ENCODE assay signal across 14 cellular contexts in the genomic region with DNA sequence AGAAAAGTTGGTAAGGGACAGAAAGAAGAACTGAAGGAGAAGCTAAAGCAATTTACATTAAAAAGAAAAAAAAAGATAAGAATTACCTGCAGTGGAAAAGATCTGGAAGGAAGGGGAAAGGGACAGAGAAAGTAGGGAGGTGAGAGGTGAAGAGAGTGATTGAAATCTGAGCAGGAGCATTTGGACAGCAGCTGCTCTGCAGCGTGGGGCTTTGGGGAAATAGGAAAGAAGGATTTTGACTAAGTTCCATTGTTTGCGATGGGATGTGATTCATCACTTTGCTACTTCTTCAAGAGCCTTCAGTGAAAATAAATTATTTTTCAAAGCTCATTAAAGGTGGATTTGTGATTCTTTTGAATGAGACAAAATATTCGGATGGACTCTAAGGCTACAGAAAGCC. TPM values are rescaled to one million over a fixed set of nuclear protein-coding genes. Genes with fewer than 3 reads are reported as not detected.
DNase-seq lines count a peak whose midpoint lies in the region; ATAC-seq and TF ChIP-seq lines count a peak whose summit lies in the region.
"Had no signal": no experiment of that assay in that cellular context is flagged by ENCODE, and none has a peak within 500 bp of the region (broad histone marks: within the 10 kb centered on the region; RNA-seq: fewer than 3 reads in every experiment).

No MANE protein-coding gene starts in this region.

- no peak overlapping the region for H4K12ac ChIP-seq in trophoblast cell (ENCODE audit: low read depth, low read length)

- no peak overlapping the region for H3K18ac ChIP-seq in trophoblast cell (ENCODE audit: low read length)

- no peak overlapping the region for H2BK120ac ChIP-seq in trophoblast cell (ENCODE audit: insufficient read depth, low read length, poor library complexity)

- H3K27me3 ChIP-seq in PC-9 (ENCODE audit: insufficient read depth, low read depth) = no peaks in the 10 kb centered on the region
- H3K27me3 ChIP-seq in trophoblast cell (ENCODE audit: insufficient read depth, low read length) = no peaks in the 10 kb centered on the region
- H3K27me3 ChIP-seq: body of pancreas had no signal

- ATAC-seq in HG02840 (IDR thresholded peaks at IDR 0.05; ENCODE audit: low FRiP score, unreplicated experiment) = no peak
- ATAC-seq in HG03196 (IDR thresholded peaks at IDR 0.05; ENCODE audit: unreplicated experiment) = no peak
- ATAC-seq in GM21737 (IDR thresholded peaks at IDR 0.05; ENCODE audit: unreplicated experiment) = no peak
- ATAC-seq: activated CD4-positive, CD25-positive, alpha-beta regulatory T cell treated with anti-CD3 and anti-CD28 coated beads, Interleukin-2, amount 50 U/mL, for 24 hours; body of pancreas; naive thymus-derived CD8-positive, alpha-beta T cell had no signal

- in situ Hi-C loops in G401 (cut with HindIII; ENCODE audit: low sequenced_read_pairs) = no loop called here

- no peak overlapping the region for H3K9ac ChIP-seq in trophoblast cell (ENCODE audit: low read length)

- no peaks in the 10 kb centered on the region for H3K9me2 ChIP-seq in PC-9 (ENCODE audit: insufficient read depth)

- no peak overlapping the region for H4K91ac ChIP-seq in trophoblast cell (ENCODE audit: low read depth, low read length)

- POLR2A ChIA-PET in PC-9 (lab: Charles Lee; ENCODE audit: unreplicated experiment) = interaction anchor here (0.5 to 0.7 kb wide), 2 partner anchors 11 to 185 kb away, joined by 7 to 12 read pairs; no protein-coding TSS in a partner anchor

- no peak overlapping the region for H4K8ac ChIP-seq in trophoblast cell (ENCODE audit: low read depth, low read length)

- no peak overlapping the region for H3K4ac ChIP-seq in trophoblast cell (ENCODE audit: low read depth, low read length)

- no peaks in the 10 kb centered on the region for H4K20me1 ChIP-seq in PC-9 (ENCODE audit: insufficient read depth)

- TF ChIP-seq CTCF in PC-9 (conservative IDR thresholded peaks at IDR 0.05) = no peak
- TF ChIP-seq CTCF in epithelial cell of esophagus (IDR thresholded peaks at IDR 0.05; ENCODE audit: insufficient read depth, low read depth, low read length, missing control alignments) = no peak

- no peak overlapping the region for H2AFZ ChIP-seq in PC-9
- H2AFZ ChIP-seq in trophoblast cell (ENCODE audit: insufficient read depth, low read length, poor library complexity) = no peak overlapping the region

- H3K9me3 ChIP-seq in PC-9 (ENCODE audit: insufficient read depth, low read depth) = no peaks in the 10 kb centered on the region
- no peaks in the 10 kb centered on the region for H3K9me3 ChIP-seq in trophoblast cell (ENCODE audit: insufficient read depth, low read depth, low read length)
- H3K9me3 ChIP-seq: body of pancreas had no signal

- H2BK12ac ChIP-seq in trophoblast cell (ENCODE audit: low read length) = no peak overlapping the region

- no peaks in the 10 kb centered on the region for H3K36me3 ChIP-seq in PC-9 (ENCODE audit: low read depth)
- H3K36me3 ChIP-seq in trophoblast cell (ENCODE audit: control insufficient read depth in 1 of 2, insufficient read depth in 2 of 2, low read length in 2 of 2) = no peaks in the 10 kb centered on the region

- H3K4me1 ChIP-seq in PC-9 (replicated peaks; ENCODE audit: insufficient read depth) = peaks cover 33% of the 10 kb centered on the region
- peaks cover 0 to 3% of the 10 kb centered on the region in 2 experiments for H3K4me1 ChIP-seq in trophoblast cell (ENCODE audit: control insufficient read depth in 1 of 2, insufficient read depth in 2 of 2, low read length in 2 of 2)
- H3K4me1 ChIP-seq: body of pancreas had no signal

- H3K4me2 ChIP-seq in PC-9 (peak overlapping the region; percentile 57), trophoblast cell (ENCODE audit: low read length) (no peak overlapping the region)

- WGBS in trophoblast cell (ENCODE audit: extremely low coverage, insufficient coverage, insufficient read length) = no CpG with 5 or more reads among the region's 3 CpGs

- H3K23ac ChIP-seq in trophoblast cell (ENCODE audit: low read length) = no peak overlapping the region

- DNase-seq in G401 (ENCODE audit: low spot score) (peak; percentile 27), PC-9 (peak in 1 of 2 experiments; percentile 82), epithelial cell of esophagus (ENCODE audit: low read depth) (peak; percentile 38), trophoblast cell (peak in 1 of 2 donors; percentile 26), NCI-H226 (no peak)
- DNase-seq: body of pancreas; DMS53; naive thymus-derived CD8-positive, alpha-beta T cell; NCI-H2081; NCI-H82 had no signal

- H3K14ac ChIP-seq in trophoblast cell (ENCODE audit: low read length) = no peak overlapping the region

- H3K4me3 ChIP-seq in PC-9 = no peak overlapping the region
- no peak overlapping the region for H3K4me3 ChIP-seq in epithelial cell of esophagus (ENCODE audit: low read length)
- no peak overlapping the region for H3K4me3 ChIP-seq in trophoblast cell (ENCODE audit: low read depth, low read length)
- H3K4me3 ChIP-seq: body of pancreas had no signal

- no peak overlapping the region for H2AK5ac ChIP-seq in trophoblast cell (ENCODE audit: low read length)

- H3K79me2 ChIP-seq in PC-9 (ENCODE audit: low read depth) = no peaks in the 10 kb centered on the region
- H3K79me2 ChIP-seq in trophoblast cell (ENCODE audit: control insufficient read depth, insufficient read depth, low read length, poor library complexity) = no peaks in the 10 kb centered on the region

- H3K27ac ChIP-seq in PC-9 (peak overlapping the region; percentile 61), trophoblast cell (ENCODE audit: low read depth, low read length) (peak overlapping the region; percentile 72)
- H3K27ac ChIP-seq: body of pancreas had no signal

- peaks cover 5% of the 10 kb centered on the region for H3K79me1 ChIP-seq in trophoblast cell (ENCODE audit: low read length)

- peaks cover 21% of the 10 kb centered on the region; the same call in 1 of the 2 replicates for H3F3A ChIP-seq in PC-9 (ENCODE audit: insufficient read depth, low read depth)

- no TSS peak for BruUV-seq in PC-9 (replicated peaks; lab: Mats Ljungman, UMichigan)

- intact Hi-C loops in PC-9 (cut with micrococcal nuclease; ENCODE audit: unreplicated experiment) = no loop called here

- CTCF ChIA-PET in PC-9 (lab: Charles Lee) = no interaction called here

- H2BK5ac ChIP-seq in trophoblast cell (ENCODE audit: low read depth, low read length, poor library complexity) = no peak overlapping the region

RNA-seq across cellular contexts. Expression of gene NMNAT2, which starts 26.1 kb away (rescaled TPM):
- 0.27 and 0.62 TPM in 2 replicates for total RNA-seq in G401 (2014; rRNA removed; shearing (Covaris generic))
- 22.5 and 29.2 TPM in 2 replicates for total RNA-seq in PC-9 (2021)
- 39.8 and 40.2 TPM in 2 replicates for polyA plus RNA-seq in trophoblast cell (2013)
- total RNA-seq: naive thymus-derived CD8-positive, alpha-beta T cell had no signal
- polyA plus RNA-seq: naive thymus-derived CD8-positive, alpha-beta T cell had no signal

RNA-seq across cellular contexts. Expression of gene SMG7, which starts 28.1 kb away (rescaled TPM):
- 25.7 and 32.7 TPM in 2 replicates for total RNA-seq in G401 (2014; rRNA removed; shearing (Covaris generic))
- total RNA-seq in PC-9 (2021) = 56.0 and 72.9 TPM in 2 replicates
- 104 and 105 TPM in 2 replicates for polyA plus RNA-seq in trophoblast cell (2013)

Comparison
In these comparisons a context has a peak if more than half of its experiments do, and no peak if none do; other contexts are left out.
1. RNA of gene NMNAT2, which starts 26.1 kb away (total RNA-seq): 22.5 to 29.2 TPM in PC-9; 0.27 to 0.62 TPM in G401; every median in the first group is over 10 times any median in the second.